Comparison of ENCODE assay signal across 20 cellular contexts in genomic region chr10:128056303-128057050, GRCh38.
DNase-seq lines count a peak whose midpoint lies in the region; ATAC-seq and TF ChIP-seq lines count a peak whose summit lies in the region.
"Had no signal": no experiment of that assay in that cellular context is flagged by ENCODE, and none has a peak within 500 bp of the region (broad histone marks: within the 10 kb centered on the region; RNA-seq: fewer than 3 reads in every experiment).

No MANE protein-coding gene starts in this region.

- H3K27me3 Mint-ChIP-seq in natural killer cell treated with Interleukin-12 subunit alpha and Interleukin-12 subunit beta and Interleukin-15 and Interleukin-18, amount 100 ng/mL, for 72 hours, result no peaks in the 10 kb centered on the region
- H3K27me3 Mint-ChIP-seq: CD4-positive, CD25-positive, alpha-beta regulatory T cell had no signal

- TF ChIP-seq CTCF in heart right ventricle (IDR thresholded peaks at IDR 0.05) (no peak), ascending aorta (IDR thresholded peaks at IDR 0.05) (no peak)

- H3K36me3 Mint-ChIP-seq in natural killer cell treated with Interleukin-12 subunit alpha and Interleukin-12 subunit beta and Interleukin-15 and Interleukin-18, amount 100 ng/mL, for 72 hours, result peaks cover 13% of the 10 kb centered on the region

- intact Hi-C loops in heart right ventricle (cut with DNase I) (no loop called here), left cardiac atrium (cut with DNase I) (no loop called here), ascending aorta (cut with DNase I) (no loop called here), aorta (cut with DNase I) (loop anchor here (5.0 to 10.0 kb wide), 2 partner anchors 134 to 1908 kb away; partner anchors contain the start of gene EBF3 (in 1 of the 2))

- H3K4me3 ChIP-seq in heart right ventricle (no peak overlapping the region), ascending aorta (no peak overlapping the region), aorta (ENCODE audit: low read length in 2 of 2) (no peak overlapping the region)
- H3K4me3 ChIP-seq: SJSA1 had no signal

- H3K4me3 Mint-ChIP-seq in natural killer cell treated with Interleukin-12 subunit alpha and Interleukin-12 subunit beta and Interleukin-15 and Interleukin-18, amount 100 ng/mL, for 72 hours, result no peak overlapping the region

- whole genome bisulfite sequencing in heart right ventricle, 2 donors, result 86 to 89% methylated on average over 17 of the region's 17 CpGs
- WGBS in aorta, 2 donors, result 3 to 12% methylated on average over 17 of the region's 17 CpGs

- no peaks in the 10 kb centered on the region for H3K9me3 ChIP-seq in heart right ventricle
- no peaks in the 10 kb centered on the region for H3K9me3 ChIP-seq in ascending aorta
- no peaks in the 10 kb centered on the region for H3K9me3 ChIP-seq in aorta (ENCODE audit: control insufficient read depth, low read length)
- H3K9me3 ChIP-seq: SJSA1 had no signal

- H3K9me3 Mint-ChIP-seq in natural killer cell treated with Interleukin-12 subunit alpha and Interleukin-12 subunit beta and Interleukin-15 and Interleukin-18, amount 100 ng/mL, for 72 hours, result no peaks in the 10 kb centered on the region
- H3K9me3 Mint-ChIP-seq: CD4-positive, CD25-positive, alpha-beta regulatory T cell had no signal

- peak overlapping the region in 1 of 10 donors; percentile 22 for H3K27ac ChIP-seq in heart right ventricle
- H3K27ac ChIP-seq in ascending aorta, result peak overlapping the region; percentile 62 to 72
- peak overlapping the region in 1 of 2 donors; percentile 2 for H3K27ac ChIP-seq in aorta (ENCODE audit: low read depth in 1 of 2, low read length in 2 of 2)
- H3K27ac ChIP-seq: SJSA1 had no signal

- ATAC-seq in heart right ventricle (peak in 5 of 8 donors; percentile 33 to 68 (median 62)), left cardiac atrium (no peak), aorta (ENCODE audit: low FRiP score) (peak; percentile 75), GM21447 (IDR thresholded peaks at IDR 0.05; ENCODE audit: unreplicated experiment) (no peak)
- ATAC-seq in natural killer cell treated with Interleukin-12 subunit alpha and Interleukin-12 subunit beta and Interleukin-15 and Interleukin-18, amount 100 ng/mL, for 72 hours, result no peak

- H3K27ac Mint-ChIP-seq in natural killer cell treated with Interleukin-12 subunit alpha and Interleukin-12 subunit beta and Interleukin-15 and Interleukin-18, amount 100 ng/mL, for 72 hours, result peak overlapping the region; percentile 31 to 70

- H3K27me3 ChIP-seq in heart right ventricle (no peaks in the 10 kb centered on the region), ascending aorta (no peaks in the 10 kb centered on the region), aorta (ENCODE audit: control insufficient read depth in 1 of 2, insufficient read depth in 2 of 2, low read length in 1 of 2) (no peaks in the 10 kb centered on the region)
- H3K27me3 ChIP-seq: SJSA1 had no signal

- H3K4me1 Mint-ChIP-seq in natural killer cell treated with Interleukin-12 subunit alpha and Interleukin-12 subunit beta and Interleukin-15 and Interleukin-18, amount 100 ng/mL, for 72 hours (ENCODE audit: low read depth in 2 of 2), result peaks cover 64 to 73% of the 10 kb centered on the region in 2 donors

- peaks cover 0 to 75% (median 0%) of the 10 kb centered on the region in 9 donors for H3K4me1 ChIP-seq in heart right ventricle
- H3K4me1 ChIP-seq in ascending aorta, result peaks cover 9 to 26% of the 10 kb centered on the region in 2 donors
- peaks cover 0 to 3% of the 10 kb centered on the region in 2 donors for H3K4me1 ChIP-seq in aorta (ENCODE audit: control insufficient read depth in 1 of 2, insufficient read depth in 2 of 2, low read length in 2 of 2)
- H3K4me1 ChIP-seq: SJSA1 had no signal

- no peak for DNase-seq in heart right ventricle
- no peak for DNase-seq in left cardiac atrium
- DNase-seq in ascending aorta (ENCODE audit: low spot score in 2 of 2), result peak in 1 of 2 donors; percentile 68
- DNase-seq in natural killer cell treated with Interleukin-12 subunit alpha and Interleukin-12 subunit beta and Interleukin-15 and Interleukin-18, amount 100 ng/mL, for 72 hours (ENCODE audit: low spot score), result peak; percentile 44
- peak; percentile 75 to 77 for DNase-seq in aorta
- no peak for DNase-seq in NK-92 treated with Interleukin-12 subunit alpha and Interleukin-12 subunit beta, amount 100 ng/mL, for 24 hours (lab: John Stamatoyannopoulos, UW)
- DNase-seq: ACHN; AML-193; Calu3; CD4-positive, CD25-positive, alpha-beta regulatory T cell; DMS53; Kasumi-1; MV-4-11; NCI-H1417 treated with DMSO at 0.1 percent for 48 hours; NCI-H2029; NCI-H2171 treated with DMSO at 0.1 percent for 48 hours; NCI-H446 treated with DMSO at 0.1 percent for 48 hours; RPMI8226 had no signal

- H3K36me3 ChIP-seq in heart right ventricle, result peaks cover 0 to 100% (median 15%) of the 10 kb centered on the region in 9 donors
- H3K36me3 ChIP-seq in ascending aorta, result no peaks in the 10 kb centered on the region
- no peaks in the 10 kb centered on the region for H3K36me3 ChIP-seq in aorta (ENCODE audit: control insufficient read depth in 1 of 2, insufficient read depth in 2 of 2, low read length in 1 of 2)
- H3K36me3 ChIP-seq: SJSA1 had no signal

Comparison
In these comparisons a context has a peak if more than half of its experiments do, and no peak if none do; other contexts are left out.
1. ATAC-seq: peak in heart right ventricle (5 of 8) and aorta (single experiment); none in left cardiac atrium (0 of 2), natural killer cell treated with Interleukin-12 subunit alpha and Interleukin-12 subunit beta and Interleukin-15 and Interleukin-18, amount 100 ng/mL, for 72 hours (0 of 2) and GM21447 (single experiment).
2. DNase-seq: peak in natural killer cell treated with Interleukin-12 subunit alpha and Interleukin-12 subunit beta and Interleukin-15 and Interleukin-18, amount 100 ng/mL, for 72 hours (single experiment) and aorta (2 of 2); none in heart right ventricle (0 of 2), left cardiac atrium (single experiment) and NK-92 treated with Interleukin-12 subunit alpha and Interleukin-12 subunit beta, amount 100 ng/mL, for 24 hours (single experiment).
3. intact Hi-C loops: an anchor here in aorta (5.0 to 10.0 kb wide); none called in heart right ventricle, left cardiac atrium and ascending aorta.